In genomic region chr17:74063439-74063838, GRCh38 we compare ENCODE assay signal across 26 cellular contexts.
"Had no signal": no experiment of that assay in that cellular context is flagged by ENCODE, and none has a peak within 500 bp of the region (broad histone marks: within the 10 kb centered on the region; RNA-seq: fewer than 3 reads in every experiment).

No MANE protein-coding gene starts in this region.

- H3K4me1 Mint-ChIP-seq: immature natural killer cell, mesothelial cell of epicardium, naive B cell, natural killer cell had no signal

- H3K9me3 ChIP-seq: pancreas, prostate gland, suprapubic skin, thoracic aorta, tibial artery, upper lobe of right lung had no signal

- H3K4me2 ChIP-seq: neural progenitor cell had no signal

- H3K9me3 Mint-ChIP-seq: mesothelial cell of epicardium; naive B cell; natural killer cell; stimulated activated naive CD8-positive, alpha-beta T cell treated with anti-CD3 and anti-CD28 coated beads, Interleukin-15, Interleukin-2, amounts not matched to agents 100 ng/mL and 50 ng/mL, for 24 hours had no signal

- H3K36me3 ChIP-seq: left ventricle myocardium inferior, neural progenitor cell, pancreas, prostate gland, suprapubic skin, thoracic aorta, tibial artery, upper lobe of right lung had no signal

- H3K4me3 ChIP-seq: left ventricle myocardium inferior, lung, neural progenitor cell, pancreas, prostate gland, skin epidermis, suprapubic skin, thoracic aorta, tibial artery, upper lobe of right lung had no signal

- H3K27ac ChIP-seq: left ventricle myocardium inferior, neural progenitor cell, pancreas, prostate gland, skin epidermis, suprapubic skin, thoracic aorta, tibial artery, upper lobe of right lung had no signal

- H3K27me3 ChIP-seq: neural progenitor cell had no signal

- H3K36me3 Mint-ChIP-seq: immature natural killer cell, mesothelial cell of epicardium, naive B cell, natural killer cell, neural progenitor cell had no signal

- H3K27ac Mint-ChIP-seq: immature natural killer cell; mesothelial cell of epicardium; naive B cell; natural killer cell; nephron progenitor cell; neural progenitor cell; stimulated activated naive CD8-positive, alpha-beta T cell treated with anti-CD3 and anti-CD28 coated beads, Interleukin-15, Interleukin-2, amounts not matched to agents 100 ng/mL and 50 ng/mL, for 24 hours had no signal

- H2AFZ ChIP-seq: neural progenitor cell had no signal

- H3K9ac ChIP-seq: neural progenitor cell had no signal

- DNase-seq: hypothalamus; immature natural killer cell; left ventricle myocardium inferior; mesendoderm; naive B cell; natural killer cell; nephron progenitor cell; pancreas; retina; right cardiac atrium; stimulated activated CD4-positive, alpha-beta T cell treated with anti-CD3 and anti-CD28 coated beads, Interleukin-12 subunit alpha, Interleukin-12 subunit beta, amount 100 ng/mL, for 4 hours; stimulated activated CD4-positive, alpha-beta T cell treated with anti-CD3 and anti-CD28 coated beads, Interleukin-15, amount 100 ng/mL, for 24 hours; stimulated activated CD4-positive, alpha-beta T cell treated with anti-CD3 and anti-CD28 coated beads, Interleukin-2, amount 100 ng/mL, for 24 hours; stimulated activated CD4-positive, alpha-beta T cell treated with anti-CD3 and anti-CD28 coated beads, Interleukin-4, amount 100 ng/mL, for 1 hour; stimulated activated naive CD4-positive, alpha-beta T cell; tibial artery; trophoblast cell; upper lobe of right lung had no signal

- H3K4me1 ChIP-seq: left ventricle myocardium inferior, neural progenitor cell, pancreas, prostate gland, suprapubic skin, tibial artery, upper lobe of right lung had no signal

- H3K4me3 Mint-ChIP-seq: immature natural killer cell; mesothelial cell of epicardium; naive B cell; natural killer cell; nephron progenitor cell; neural progenitor cell; stimulated activated naive CD8-positive, alpha-beta T cell treated with anti-CD3 and anti-CD28 coated beads, Interleukin-15, Interleukin-2, amounts not matched to agents 100 ng/mL and 50 ng/mL, for 24 hours had no signal
